ENCODE assay signal across 23 cellular contexts in genomic region chr5:56712895-56713565, GRCh38.
"Had no signal": no experiment of that assay in that cellular context is flagged by ENCODE, and none has a peak within 500 bp of the region (broad histone marks: within the 10 kb centered on the region; RNA-seq: fewer than 3 reads in every experiment).

No MANE protein-coding gene starts in this region.

- H3K27ac ChIP-seq: dorsolateral prefrontal cortex, foreskin keratinocyte, right atrium auricular region, tibial nerve had no signal

- H3K4me3 ChIP-seq: dorsolateral prefrontal cortex, lung, right atrium auricular region, tibial nerve had no signal

- H3K4me1 ChIP-seq: foreskin keratinocyte, right atrium auricular region had no signal

- H3K27me3 Mint-ChIP-seq: stimulated activated naive CD8-positive, alpha-beta T cell treated with anti-CD3 and anti-CD28 coated beads, Interleukin-15, Interleukin-2, amounts not matched to agents 100 ng/mL and 50 ng/mL, for 24 hours had no signal

- H3K36me3 ChIP-seq: right atrium auricular region, tibial nerve had no signal

- H3K4me3 Mint-ChIP-seq: activated CD4-positive, alpha-beta T cell treated with anti-CD3 and anti-CD28 coated beads, Interleukin-2, amount 10 ng/mL, durations not matched to agents 7 days and 5 days; activated CD8-positive, alpha-beta T cell treated with anti-CD3 and anti-CD28 coated beads, Interleukin-2, amount 10 ng/mL, durations not matched to agents 7 days and 5 days; activated naive CD4-positive, alpha-beta T cell treated with anti-CD3 and anti-CD28 coated beads for 36 hours; activated T-cell treated with anti-CD3 and anti-CD28 coated beads, Interleukin-2, amount 50 U/mL, for 4 hours; brain; mesothelial cell of epicardium; nephron progenitor cell; stimulated activated naive CD8-positive, alpha-beta T cell treated with anti-CD3 and anti-CD28 coated beads, Interleukin-15, Interleukin-2, amounts not matched to agents 100 ng/mL and 50 ng/mL, for 24 hours had no signal

- H3K27ac Mint-ChIP-seq: activated CD4-positive, alpha-beta T cell treated with anti-CD3 and anti-CD28 coated beads, Interleukin-2, amount 10 ng/mL, durations not matched to agents 7 days and 5 days; activated CD8-positive, alpha-beta T cell treated with anti-CD3 and anti-CD28 coated beads, Interleukin-2, amount 10 ng/mL, durations not matched to agents 7 days and 5 days; activated naive CD4-positive, alpha-beta T cell treated with anti-CD3 and anti-CD28 coated beads for 36 hours; brain; nephron progenitor cell; progenitor cell of endocrine pancreas; stimulated activated naive CD8-positive, alpha-beta T cell treated with anti-CD3 and anti-CD28 coated beads, Interleukin-15, Interleukin-2, amounts not matched to agents 100 ng/mL and 50 ng/mL, for 24 hours had no signal

- H3K9me3 Mint-ChIP-seq: activated T-cell treated with anti-CD3 and anti-CD28 coated beads, Interleukin-2, amount 50 U/mL, for 4 hours; stimulated activated naive CD8-positive, alpha-beta T cell treated with anti-CD3 and anti-CD28 coated beads, Interleukin-15, Interleukin-2, amounts not matched to agents 100 ng/mL and 50 ng/mL, for 24 hours had no signal

- ATAC-seq: activated CD4-positive, CD25-positive, alpha-beta regulatory T cell treated with anti-CD3 and anti-CD28 coated beads, Interleukin-2, amount 50 U/mL, for 24 hours; activated CD8-positive, alpha-beta T cell treated with anti-CD3 and anti-CD28 coated beads, Interleukin-2, amount 10 ng/mL, durations not matched to agents 7 days and 5 days; activated T-cell treated with anti-CD3 and anti-CD28 coated beads, Interleukin-2, amount 50 U/mL, for 4 hours; foreskin keratinocyte; left lobe of liver had no signal

- H3K27me3 ChIP-seq: foreskin keratinocyte, right atrium auricular region, tibial nerve had no signal

- H3K36me3 Mint-ChIP-seq: brain had no signal

- DNase-seq: activated CD4-positive, alpha-beta T cell treated with anti-CD3 and anti-CD28 coated beads, Interleukin-2, amount 10 ng/mL, durations not matched to agents 7 days and 5 days; activated CD8-positive, alpha-beta memory T cell treated with anti-CD3 and anti-CD28 coated beads, Interleukin-2, amount 50 U/mL, for 4 hours; activated CD8-positive, alpha-beta T cell treated with anti-CD3 and anti-CD28 coated beads, Interleukin-2, amount 10 ng/mL, durations not matched to agents 7 days and 5 days; activated naive CD4-positive, alpha-beta T cell treated with anti-CD3 and anti-CD28 coated beads for 36 hours; activated T-cell treated with anti-CD3 and anti-CD28 coated beads, Interleukin-2, amount 50 U/mL, for 4 hours; anterior cingulate cortex; caudate nucleus; dorsolateral prefrontal cortex; foreskin keratinocyte; hippocampal formation; kidney; nephron progenitor cell; nucleus accumbens; T1000 had no signal

- H3K9me3 ChIP-seq: right atrium auricular region had no signal
